ENCODE assay signal across 23 cellular contexts in the genomic region with DNA sequence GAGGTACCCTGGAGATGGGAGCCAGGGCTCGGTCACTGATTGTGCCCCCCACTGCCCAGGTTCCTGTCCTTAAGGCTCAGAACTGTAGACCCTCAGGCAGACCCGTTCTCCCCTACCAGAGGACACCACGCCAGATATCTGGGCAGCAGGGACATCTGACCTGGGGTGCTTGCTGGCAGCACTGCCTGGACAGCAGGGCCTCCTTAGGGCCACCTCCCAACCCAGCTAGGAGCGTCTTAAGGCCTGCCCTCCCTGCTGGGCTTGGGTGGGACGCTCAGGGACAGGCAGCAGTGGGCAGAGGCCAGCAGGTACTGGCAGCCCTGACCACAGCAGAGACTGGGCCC. TPM values are rescaled to one million over a fixed set of nuclear protein-coding genes. Genes with fewer than 3 reads are reported as not detected.
DNase-seq lines count a peak whose midpoint lies in the region; ATAC-seq and TF ChIP-seq lines count a peak whose summit lies in the region.
"Had no signal": no experiment of that assay in that cellular context is flagged by ENCODE, and none has a peak within 500 bp of the region (broad histone marks: within the 10 kb centered on the region; RNA-seq: fewer than 3 reads in every experiment).

No MANE protein-coding gene starts in this region.

- H3K9me2 ChIP-seq in SK-N-SH (no peaks in the 10 kb centered on the region), MM.1S (replicated peaks; ENCODE audit: insufficient read depth, low read length) (no peaks in the 10 kb centered on the region)

- H3K27ac Mint-ChIP-seq in type B pancreatic cell, result peak overlapping the region; percentile 75

- no peak overlapping the region for H3K4me3 ChIP-seq in SK-N-SH (ENCODE audit: low read depth in 2 of 2, low read length in 1 of 2)
- no peak overlapping the region for H3K4me3 ChIP-seq in RWPE2 (ENCODE audit: severe bottlenecking)
- H3K4me3 ChIP-seq in fibroblast of lung (replicated peaks in 1 of 4; ENCODE audit: control extremely low read depth in 1 of 4, insufficient read depth in 1 of 4, low read depth in 3 of 4, low read length in 4 of 4), result no peak overlapping the region
- H3K4me3 ChIP-seq in MM.1S (ENCODE audit: low read length), result no peak overlapping the region
- H3K4me3 ChIP-seq: BLaER1, PC-9, tibial artery had no signal

- no peaks in the 10 kb centered on the region for H3K9me3 Mint-ChIP-seq in type B pancreatic cell
- H3K9me3 Mint-ChIP-seq: naive thymus-derived CD4-positive, alpha-beta T cell had no signal

- H3K27me3 ChIP-seq in SK-N-SH (ENCODE audit: insufficient read depth) (no peaks in the 10 kb centered on the region), RWPE2 (ENCODE audit: insufficient read depth, poor library complexity, severe bottlenecking) (no peaks in the 10 kb centered on the region), fibroblast of lung (ENCODE audit: control insufficient read depth, insufficient read depth, low read length) (no peaks in the 10 kb centered on the region), MM.1S (replicated peaks; ENCODE audit: insufficient read depth, low read length) (peaks cover 13% of the 10 kb centered on the region)
- H3K27me3 ChIP-seq: tibial artery had no signal

- H3K4me2 ChIP-seq in SK-N-SH (no peak overlapping the region), fibroblast of lung (ENCODE audit: extremely low read depth, insufficient read depth, low read length) (no peak overlapping the region), MM.1S (ENCODE audit: low read depth, low read length) (no peak overlapping the region)
- H3K4me2 ChIP-seq: BLaER1, PC-9 had no signal

- no peak for DNase-seq in SK-N-SH
- no peak for DNase-seq in RWPE2 (ENCODE audit: low spot score)
- DNase-seq in fibroblast of lung (ENCODE audit: low read depth in 2 of 2), result no peak
- no peak for DNase-seq in type B pancreatic cell (ENCODE audit: extremely low spot score, unreplicated experiment)
- DNase-seq in MM.1S, result no peak
- DNase-seq in left colon, result no peak
- DNase-seq: activated CD4-positive, alpha-beta T cell treated with anti-CD3 and anti-CD28 coated beads, Interleukin-2, amount 50 U/mL, for 48 hours; activated effector memory CD4-positive, alpha-beta T cell treated with anti-CD3 and anti-CD28 coated beads, Interleukin-2, amount 50 U/mL, for 16 hours; EL; foreskin melanocyte; hippocampal formation; islet precursor cell; KG1; naive thymus-derived CD4-positive, alpha-beta T cell; NCI-H2029; PC-9; stimulated activated CD4-positive, alpha-beta T cell treated with anti-CD3 and anti-CD28 coated beads, Interleukin-2, amount 100 ng/mL, for 24 hours; stimulated activated naive CD4-positive, alpha-beta T cell treated with Interleukin-2 at 50 U/mL for 16 hours; tibial artery had no signal

- TF ChIP-seq EP300 in SK-N-SH (IDR thresholded peaks at IDR 0.05; ENCODE audit: borderline replicate concordance in 1 of 2, low read depth in 1 of 2, low read length in 1 of 2), result no peak

- peaks cover 47% of the 10 kb centered on the region for H3F3A ChIP-seq in SK-N-SH (replicated peaks; ENCODE audit: insufficient read depth)
- H3F3A ChIP-seq in MM.1S (ENCODE audit: insufficient read depth, low read length), result no peaks in the 10 kb centered on the region

- no peak for ATAC-seq in SK-N-SH treated with all-trans-retinoic acid at 6 μM for 48 hours
- ATAC-seq in RWPE2 (ENCODE audit: low read depth), result no peak
- no peak for ATAC-seq in left colon
- ATAC-seq in HG02798 (IDR thresholded peaks at IDR 0.05; ENCODE audit: poor library complexity, unreplicated experiment), result no peak
- ATAC-seq: naive thymus-derived CD4-positive, alpha-beta T cell had no signal

- CTCF ChIA-PET in SK-N-SH (lab: Yijun Ruan, JAX), result interaction anchor here (0.6 to 3.8 kb wide), 3 partner anchors 9 to 20 kb away, joined by 3 to 21 read pairs (median 4); a partner anchor contains a TSS

- no peak overlapping the region for H3K4me3 Mint-ChIP-seq in type B pancreatic cell

- TF ChIP-seq RAD21 in SK-N-SH (IDR thresholded peaks at IDR 0.05; ENCODE audit: low read length), result no peak

- 0 out of 4 replicates have a peak overlapping the region, but pooled peaks of 1 of the 2 experiments have one; percentile 22 for H3K27ac ChIP-seq in SK-N-SH (ENCODE audit: low read depth in 2 of 2, low read length in 1 of 2)
- H3K27ac ChIP-seq in RWPE2 (ENCODE audit: poor library complexity, severe bottlenecking), result peak overlapping the region; percentile 97
- peak overlapping the region; percentile 28 for H3K27ac ChIP-seq in fibroblast of lung (ENCODE audit: insufficient read depth, low read length)
- H3K27ac ChIP-seq in MM.1S (ENCODE audit: low read length), result no peak overlapping the region
- H3K27ac ChIP-seq: BLaER1, PC-9 had no signal

- POLR2A ChIA-PET in SK-N-SH (lab: Yijun Ruan, JAX), result interaction anchor here (2.0 kb wide), 1 partner anchor 20 kb away, joined by 7 read pairs; a partner anchor contains a TSS

- H3K79me2 ChIP-seq in SK-N-SH (ENCODE audit: insufficient read depth), result peaks cover 78% of the 10 kb centered on the region
- peaks cover 75% of the 10 kb centered on the region for H3K79me2 ChIP-seq in fibroblast of lung (ENCODE audit: control insufficient read depth, insufficient read depth, low read length)
- peaks cover 31% of the 10 kb centered on the region for H3K79me2 ChIP-seq in MM.1S (ENCODE audit: low read length)

- intact Hi-C loops in left colon (cut with DNase I, micrococcal nuclease), result no loop called here

- peaks cover 3 to 32% of the 10 kb centered on the region in 2 experiments; a peak in 2 of 4 replicates for H3K4me1 ChIP-seq in SK-N-SH (ENCODE audit: control insufficient read depth in 1 of 2, insufficient read depth in 2 of 2, low read depth in 1 of 2, low read length in 1 of 2)
- peaks cover 13% of the 10 kb centered on the region for H3K4me1 ChIP-seq in RWPE2 (ENCODE audit: insufficient read depth, poor library complexity, severe bottlenecking)
- peaks cover 23% of the 10 kb centered on the region for H3K4me1 ChIP-seq in fibroblast of lung (ENCODE audit: control insufficient read depth, extremely low read depth, insufficient read depth, low read length)
- H3K4me1 ChIP-seq in MM.1S (ENCODE audit: low read length), result peaks cover 10% of the 10 kb centered on the region

- H3K4me1 Mint-ChIP-seq in type B pancreatic cell (ENCODE audit: unreplicated experiment), result peaks cover 12% of the 10 kb centered on the region

- no peak overlapping the region for H3K9ac ChIP-seq in SK-N-SH
- H3K9ac ChIP-seq in fibroblast of lung (ENCODE audit: insufficient read depth, low read length), result no peak overlapping the region
- no peak overlapping the region for H3K9ac ChIP-seq in MM.1S (ENCODE audit: low read length)
- H3K9ac ChIP-seq: BLaER1 had no signal

- TF ChIP-seq CTCF in SK-N-SH (IDR thresholded peaks at IDR 0.05) (no peak), RWPE2 (IDR thresholded peaks at IDR 0.05; ENCODE audit: poor library complexity, severe bottlenecking) (no peak), fibroblast of lung (conservative IDR thresholded peaks at IDR 0.05 in 1 of 2, IDR thresholded peaks at IDR 0.05 in 1 of 2; ENCODE audit: low read depth in 1 of 2, low read length in 2 of 2) (no peak), type B pancreatic cell (conservative IDR thresholded peaks at IDR 0.05) (no peak), MM.1S (IDR thresholded peaks at IDR 0.05; ENCODE audit: low read length) (no peak)

- 90% methylated on average over 2 of the region's 5 CpGs for WGBS in SK-N-SH (ENCODE audit: low lambda C conversion rate)

- H4K20me1 ChIP-seq in SK-N-SH (ENCODE audit: insufficient read depth) (peaks cover 69% of the 10 kb centered on the region), fibroblast of lung (ENCODE audit: control insufficient read depth, extremely low read depth, insufficient read depth, low read length) (peaks cover 5% of the 10 kb centered on the region), MM.1S (ENCODE audit: insufficient read depth, low read length) (peaks cover 9% of the 10 kb centered on the region)

- H3K36me3 ChIP-seq in SK-N-SH (replicated peaks in 1 of 2; ENCODE audit: control insufficient read depth in 1 of 2, insufficient read depth in 2 of 2, low read length in 1 of 2) (peaks cover 24 to 45% of the 10 kb centered on the region in 2 experiments), RWPE2 (ENCODE audit: low read depth) (peaks cover 56% of the 10 kb centered on the region), fibroblast of lung (ENCODE audit: control insufficient read depth, insufficient read depth, low read length) (peaks cover 45% of the 10 kb centered on the region), MM.1S (replicated peaks; ENCODE audit: insufficient read depth, low read length) (0 out of 2 replicates have a peak, but pooled peaks cover 4% of the 10 kb centered on the region)

- no peaks in the 10 kb centered on the region for H3K9me3 ChIP-seq in SK-N-SH
- no peaks in the 10 kb centered on the region for H3K9me3 ChIP-seq in RWPE2 (ENCODE audit: severe bottlenecking)
- no peaks in the 10 kb centered on the region for H3K9me3 ChIP-seq in fibroblast of lung (ENCODE audit: control insufficient read depth, insufficient read depth, low read depth, low read length)
- H3K9me3 ChIP-seq in MM.1S (replicated peaks; ENCODE audit: insufficient read depth, low read length), result no peaks in the 10 kb centered on the region
- H3K9me3 ChIP-seq: BLaER1, tibial artery had no signal

- H3K27me3 Mint-ChIP-seq in type B pancreatic cell, result no peaks in the 10 kb centered on the region

- no peak overlapping the region for H2AFZ ChIP-seq in SK-N-SH (ENCODE audit: low read depth)
- H2AFZ ChIP-seq in fibroblast of lung (ENCODE audit: low read length), result no peak overlapping the region
- H2AFZ ChIP-seq in MM.1S (ENCODE audit: low read length), result no peak overlapping the region
- H2AFZ ChIP-seq: PC-9 had no signal

- no peaks in the 10 kb centered on the region for H3K36me3 Mint-ChIP-seq in type B pancreatic cell

RNA-seq across cellular contexts. Expression of a gene that starts 3.1 kb away (rescaled TPM):
- 287 and 540 TPM in 2 replicates for polyA plus RNA-seq in SK-N-SH (2012; rRNA removed)
- polyA plus RNA-seq in SK-N-SH (2012; cell fraction: cytosol; rRNA removed), result 228 and 230 TPM in 2 replicates
- polyA plus RNA-seq in SK-N-SH (2012; cell fraction: nucleus; rRNA removed), result 123 and 341 TPM in 2 replicates
- total RNA-seq in fibroblast of lung, result 106 and 196 TPM in 2 replicates
- 181 and 317 TPM in 2 replicates for polyA plus RNA-seq in fibroblast of lung
- polyA plus RNA-seq in fibroblast of lung (2012), result 609 and 1,027 TPM in 2 replicates
- 267 and 318 TPM in 2 replicates for polyA minus RNA-seq in fibroblast of lung (ENCODE audit: low replicate concordance)
- total RNA-seq in type B pancreatic cell (ENCODE audit: low replicate concordance), result 106 and 134 TPM in 2 replicates
- 10 to 100 TPM; 79.4 to 83.1 TPM for total RNA-seq in left colon

RNA-seq across cellular contexts. Expression of a gene that starts 3.4 kb away (rescaled TPM):
- polyA plus RNA-seq in SK-N-SH (2012; rRNA removed), result 201 and 226 TPM in 2 replicates
- 66.1 and 128 TPM in 2 replicates for polyA plus RNA-seq in SK-N-SH (2012; cell fraction: cytosol; rRNA removed)
- polyA plus RNA-seq in SK-N-SH (2012; cell fraction: nucleus; rRNA removed), result 521 and 832 TPM in 2 replicates
- 133 and 191 TPM in 2 replicates for total RNA-seq in fibroblast of lung
- 102 and 133 TPM in 2 replicates for polyA plus RNA-seq in fibroblast of lung
- 163 and 243 TPM in 2 replicates for polyA plus RNA-seq in fibroblast of lung (2012)
- 92.1 and 173 TPM in 2 replicates for polyA minus RNA-seq in fibroblast of lung (ENCODE audit: low replicate concordance)
- total RNA-seq in type B pancreatic cell (ENCODE audit: low replicate concordance), result 12.8 and 43.2 TPM in 2 replicates
- total RNA-seq in left colon, result 10 to 100 TPM; 11.7 to 20.2 TPM

RNA-seq across cellular contexts. Expression of a gene that starts 6.5 kb away (rescaled TPM):
- polyA plus RNA-seq in SK-N-SH (2012; rRNA removed) (922 and 1,149 TPM in 2 replicates), fibroblast of lung (711 and 748 TPM in 2 replicates)
- polyA plus RNA-seq in SK-N-SH (2012; cell fraction: cytosol; rRNA removed), result 364 and 668 TPM in 2 replicates
- polyA plus RNA-seq in SK-N-SH (2012; cell fraction: nucleus; rRNA removed), result 1,027 and 1,059 TPM in 2 replicates
- total RNA-seq in fibroblast of lung (408 and 547 TPM in 2 replicates), type B pancreatic cell (ENCODE audit: low replicate concordance) (126 and 128 TPM in 2 replicates), left colon (100 to 1,000 TPM; 443 to 462 TPM)
- 822 and 945 TPM in 2 replicates for polyA plus RNA-seq in fibroblast of lung (2012)
- 953 and 983 TPM in 2 replicates for polyA minus RNA-seq in fibroblast of lung (ENCODE audit: low replicate concordance)

RNA-seq across cellular contexts. Expression of a gene that starts 11.5 kb away (rescaled TPM):
- 0.94 and 1.1 TPM in 2 replicates for polyA plus RNA-seq in SK-N-SH (2012; rRNA removed)
- 0.21 and 0.28 TPM in 2 replicates for polyA plus RNA-seq in SK-N-SH (2012; cell fraction: cytosol; rRNA removed)
- 3.8 and 5.0 TPM in 2 replicates for polyA plus RNA-seq in SK-N-SH (2012; cell fraction: nucleus; rRNA removed)
- 0.66 and 1.0 TPM in 2 replicates for total RNA-seq in fibroblast of lung
- polyA plus RNA-seq in fibroblast of lung, result 0.11 and 0.82 TPM in 2 replicates
- 0.98 and 2.6 TPM in 2 replicates for polyA plus RNA-seq in fibroblast of lung (2012)
- 2.1 TPM in 1 of 2 replicates, not detected in the other for polyA minus RNA-seq in fibroblast of lung (ENCODE audit: low replicate concordance)
- total RNA-seq in type B pancreatic cell (ENCODE audit: low replicate concordance), result 10.3 and 19.3 TPM in 2 replicates
- total RNA-seq in left colon, result 100 to 1,000 TPM; 117 to 122 TPM
- total RNA-seq: SK-MEL-5 had no signal
- polyA plus RNA-seq: naive thymus-derived CD4-positive, alpha-beta T cell had no signal

RNA-seq across cellular contexts. Expression of a gene that starts 20.5 kb away (rescaled TPM):
- polyA plus RNA-seq in SK-N-SH (2012; rRNA removed) (47.7 and 60.3 TPM in 2 replicates), fibroblast of lung (16.2 and 17.0 TPM in 2 replicates)
- 24.0 and 41.7 TPM in 2 replicates for polyA plus RNA-seq in SK-N-SH (2012; cell fraction: cytosol; rRNA removed)
- polyA plus RNA-seq in SK-N-SH (2012; cell fraction: nucleus; rRNA removed), result 222 and 344 TPM in 2 replicates
- total RNA-seq in fibroblast of lung (16.2 and 33.9 TPM in 2 replicates), type B pancreatic cell (ENCODE audit: low replicate concordance) (47.8 and 55.6 TPM in 2 replicates), left colon (100 to 1,000 TPM; 161 to 222 TPM)
- polyA plus RNA-seq in fibroblast of lung (2012), result 65.5 and 80.5 TPM in 2 replicates
- polyA minus RNA-seq in fibroblast of lung (ENCODE audit: low replicate concordance), result 108 and 136 TPM in 2 replicates
